ENCODE assay signal across 10 cellular contexts in the genomic region with DNA sequence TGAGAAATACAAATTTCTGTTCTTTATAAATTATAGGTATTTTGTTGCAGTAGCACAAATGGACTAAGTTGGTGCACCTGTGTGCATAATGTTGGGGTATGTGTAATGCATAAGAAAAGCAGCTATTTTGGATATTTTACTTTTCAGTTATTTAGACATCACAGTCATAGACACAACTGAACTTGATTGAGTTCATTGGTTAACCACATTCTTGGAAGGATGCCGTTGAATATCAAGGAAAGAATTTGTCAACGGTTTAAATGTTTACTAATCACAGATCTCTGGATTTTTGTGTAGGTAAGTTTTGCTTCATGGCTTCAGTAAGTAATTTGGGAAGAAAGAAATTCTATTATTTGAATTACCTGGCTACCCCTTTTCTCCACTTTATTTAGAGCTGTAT. TPM values are rescaled to one million over a fixed set of nuclear protein-coding genes. Genes with fewer than 3 reads are reported as not detected.
DNase-seq lines count a peak whose midpoint lies in the region; ATAC-seq and TF ChIP-seq lines count a peak whose summit lies in the region.
"Had no signal": no experiment of that assay in that cellular context is flagged by ENCODE, and none has a peak within 500 bp of the region (broad histone marks: within the 10 kb centered on the region; RNA-seq: fewer than 3 reads in every experiment).

No MANE protein-coding gene starts in this region.

- POLR2A ChIA-PET in CD8-positive, alpha-beta memory T cell (lab: Charles Lee) = no interaction called here

- CTCF ChIA-PET in CD8-positive, alpha-beta memory T cell (lab: Charles Lee) = no interaction called here

- no peaks in the 10 kb centered on the region for H3K36me3 ChIP-seq in CD8-positive, alpha-beta memory T cell (ENCODE audit: insufficient read depth, low read length)

- no peak overlapping the region for H3K27ac ChIP-seq in CD8-positive, alpha-beta memory T cell (ENCODE audit: low read depth, low read length)
- H3K27ac ChIP-seq: SJSA1 had no signal

- H3K9me3 Mint-ChIP-seq in CD8-positive, alpha-beta memory T cell = no peaks in the 10 kb centered on the region
- H3K9me3 Mint-ChIP-seq in neural crest cell (no peaks in the 10 kb centered on the region), progenitor cell of endocrine pancreas (ENCODE audit: low read depth) (no peaks in the 10 kb centered on the region)

- peak overlapping the region; percentile 29 to 92 (median 53) for H3K4me3 Mint-ChIP-seq in CD8-positive, alpha-beta memory T cell
- H3K4me3 Mint-ChIP-seq in neural crest cell (peak overlapping the region; percentile 42), progenitor cell of endocrine pancreas (ENCODE audit: low read depth) (no peak overlapping the region)

- no peaks in the 10 kb centered on the region for H3K27me3 ChIP-seq in CD8-positive, alpha-beta memory T cell (ENCODE audit: insufficient read depth, low read length, poor library complexity, severe bottlenecking)
- H3K27me3 ChIP-seq: SJSA1 had no signal

- H3K27ac Mint-ChIP-seq in CD8-positive, alpha-beta memory T cell = peak overlapping the region in 2 of 8 donors; percentile 15 to 36
- H3K27ac Mint-ChIP-seq in neural crest cell (ENCODE audit: unreplicated experiment) (no peak overlapping the region), progenitor cell of endocrine pancreas (no peak overlapping the region)

- H3K27me3 Mint-ChIP-seq in CD8-positive, alpha-beta memory T cell = no peaks in the 10 kb centered on the region
- peaks cover 5% of the 10 kb centered on the region for H3K27me3 Mint-ChIP-seq in neural crest cell (ENCODE audit: low read depth)
- H3K27me3 Mint-ChIP-seq in progenitor cell of endocrine pancreas = no peaks in the 10 kb centered on the region

- peaks cover 46 to 61% (median 57%) of the 10 kb centered on the region in 3 donors for H3K4me1 Mint-ChIP-seq in CD8-positive, alpha-beta memory T cell
- H3K4me1 Mint-ChIP-seq in neural crest cell (peaks cover 22% of the 10 kb centered on the region), progenitor cell of endocrine pancreas (ENCODE audit: low read depth) (peaks cover 28% of the 10 kb centered on the region)

- DNase-seq in CD8-positive, alpha-beta memory T cell = no peak
- DNase-seq in LHCN-M2 (ENCODE audit: low read depth) (peak; percentile 23), cardiac fibroblast (ENCODE audit: low read depth in 2 of 2) (peak; percentile 8 to 17), neural crest cell (ENCODE audit: low read depth, low spot score) (no peak), progenitor cell of endocrine pancreas (ENCODE audit: low spot score, unreplicated experiment) (no peak), NCI-H1092 treated with DMSO at 0.1 percent for 48 hours (lab: John Stamatoyannopoulos, UW) (no peak)
- DNase-seq: activated CD8-positive, alpha-beta memory T cell treated with anti-CD3 and anti-CD28 coated beads, Interleukin-2, amount 50 U/mL, for 48 hours; NCI-H2081 had no signal

- H3K4me3 ChIP-seq in CD8-positive, alpha-beta memory T cell (ENCODE audit: low read length) = no peak overlapping the region
- no peak overlapping the region for H3K4me3 ChIP-seq in cardiac fibroblast (replicated peaks in 1 of 2; ENCODE audit: low read depth in 2 of 2, low read length in 2 of 2)
- H3K4me3 ChIP-seq: SJSA1 had no signal

- peaks cover 3 to 47% (median 8%) of the 10 kb centered on the region in 3 donors for H3K36me3 Mint-ChIP-seq in CD8-positive, alpha-beta memory T cell
- H3K36me3 Mint-ChIP-seq in neural crest cell (ENCODE audit: low read depth) (no peaks in the 10 kb centered on the region), progenitor cell of endocrine pancreas (ENCODE audit: insufficient read depth) (peaks cover 5% of the 10 kb centered on the region)

- no peak for TF ChIP-seq CTCF in cardiac fibroblast (IDR thresholded peaks at IDR 0.05; ENCODE audit: low read depth, low read length)
- TF ChIP-seq CTCF in neural crest cell (conservative IDR thresholded peaks at IDR 0.05) = no peak
- TF ChIP-seq CTCF in progenitor cell of endocrine pancreas (IDR thresholded peaks at IDR 0.05; ENCODE audit: unreplicated experiment) = no peak

- peaks cover 34% of the 10 kb centered on the region for H3K4me1 ChIP-seq in CD8-positive, alpha-beta memory T cell (ENCODE audit: insufficient read depth, low read length)

- H3K9me3 ChIP-seq in CD8-positive, alpha-beta memory T cell (ENCODE audit: low read length) = no peaks in the 10 kb centered on the region

- ATAC-seq in HG03521 (IDR thresholded peaks at IDR 0.05; ENCODE audit: unreplicated experiment) = no peak

RNA-seq across cellular contexts. Expression of a gene that starts 4.1 kb away (rescaled TPM):
- total RNA-seq in CD8-positive, alpha-beta memory T cell = 1 to 10 TPM; 6.6 to 6.9 TPM
- 17.2 TPM for polyA plus RNA-seq in CD8-positive, alpha-beta memory T cell
- total RNA-seq in LHCN-M2 (2014; rRNA removed) = 3.7 and 3.8 TPM in 2 replicates
- polyA plus RNA-seq in LHCN-M2 (2012) = 1.7 TPM
- total RNA-seq in neural crest cell = 2.7 and 3.3 TPM in 2 replicates
- total RNA-seq in progenitor cell of endocrine pancreas = 10.2 and 11.9 TPM in 2 replicates

Comparison
In these comparisons a context has a peak if more than half of its experiments do, and no peak if none do; other contexts are left out.
1. DNase-seq: peak in LHCN-M2 (single experiment) and cardiac fibroblast (2 of 2); none in CD8-positive, alpha-beta memory T cell (0 of 5), neural crest cell (single experiment), progenitor cell of endocrine pancreas (single experiment) and NCI-H1092 treated with DMSO at 0.1 percent for 48 hours (single experiment).